Comparison of ENCODE assay signal across 17 cellular contexts in genomic region chr1:174535207-174535606, GRCh38.
A peak's percentile ranks its signal among the peaks of the same experiment; 100 is the strongest.
DNase-seq lines count a peak whose midpoint lies in the region; ATAC-seq, FAIRE-seq and TF ChIP-seq lines count a peak whose summit lies in the region.
"Had no signal": no experiment of that assay in that cellular context is flagged by ENCODE, and none has a peak within 500 bp of the region (broad histone marks: within the 10 kb centered on the region; RNA-seq: fewer than 3 reads in every experiment).

No MANE protein-coding gene starts in this region.

- no peak for TF ChIP-seq CTCF in astrocyte (IDR thresholded peaks at IDR 0.05; ENCODE audit: insufficient read depth, low read depth, low read length)
- TF ChIP-seq CTCF in foreskin fibroblast (IDR thresholded peaks at IDR 0.05; ENCODE audit: low read depth, low read length): no peak
- no peak for TF ChIP-seq CTCF in vagina (IDR thresholded peaks at IDR 0.05)

- H3K9ac ChIP-seq in astrocyte (ENCODE audit: low read length): peak overlapping the region; percentile 11

- no peaks in the 10 kb centered on the region for H4K20me1 ChIP-seq in astrocyte (ENCODE audit: insufficient read depth, low read length)

- DNase-seq in AG08396 (ENCODE audit: low spot score) (peak; percentile 3), H54 (ENCODE audit: insufficient read length, low spot score) (no peak), astrocyte (ENCODE audit: low read depth) (peak; percentile 60), foreskin fibroblast (peak; percentile 2 to 7), NCI-H1694 (lab: John Stamatoyannopoulos, UW) (no peak), vagina (ENCODE audit: extremely low spot score in 2 of 2) (no peak)
- DNase-seq: AML-193, Caco-2, NCI-H1930, NCI-H2171 treated with DMSO at 0.1 percent for 48 hours, NCI-H510A, RPMI8226 had no signal

- H3K9me3 ChIP-seq in astrocyte (ENCODE audit: insufficient read depth, low read depth, low read length) (peaks cover 3% of the 10 kb centered on the region), vagina (peaks cover 8% of the 10 kb centered on the region)
- H3K9me3 ChIP-seq: Caco-2 had no signal

- H3K27me3 Mint-ChIP-seq in astrocyte (ENCODE audit: low read depth, unreplicated experiment): no peaks in the 10 kb centered on the region

- peak overlapping the region; percentile 45 for H3K4me2 ChIP-seq in astrocyte (ENCODE audit: low read length)
- H3K4me2 ChIP-seq: GM23338 had no signal

- no peaks in the 10 kb centered on the region for H3K36me3 ChIP-seq in astrocyte (ENCODE audit: insufficient read depth, low read length)
- no peaks in the 10 kb centered on the region for H3K36me3 ChIP-seq in vagina

- peaks cover 5% of the 10 kb centered on the region for H3K4me1 ChIP-seq in astrocyte (ENCODE audit: insufficient read depth, low read length)
- H3K4me1 ChIP-seq in vagina: no peaks in the 10 kb centered on the region
- H3K4me1 ChIP-seq: Caco-2 had no signal

- ATAC-seq in GM18520 (IDR thresholded peaks at IDR 0.05; ENCODE audit: unreplicated experiment): no peak
- ATAC-seq in GM21526 (IDR thresholded peaks at IDR 0.05; ENCODE audit: low FRiP score, unreplicated experiment): no peak
- ATAC-seq: GM23338, HepG2 had no signal

- H3K4me3 Mint-ChIP-seq in astrocyte (ENCODE audit: unreplicated experiment): no peak overlapping the region
- H3K4me3 Mint-ChIP-seq: GM23338 had no signal

- no peaks in the 10 kb centered on the region for H3K27me3 ChIP-seq in astrocyte (ENCODE audit: insufficient read depth, low read length)
- no peaks in the 10 kb centered on the region for H3K27me3 ChIP-seq in vagina

- FAIRE-seq in H54 (lab: Jason Lieb, UNC) (peak; percentile 36), astrocyte (lab: Jason Lieb, UNC) (no peak)
- FAIRE-seq: GM19239, HepG2 had no signal

- H3K79me2 ChIP-seq in astrocyte (ENCODE audit: insufficient read depth, low read length): no peaks in the 10 kb centered on the region

- TF ChIP-seq POLR2A in H54 (IDR thresholded peaks at IDR 0.05; ENCODE audit: low read depth, low read length) (no peak), vagina (IDR thresholded peaks at IDR 0.05) (no peak)

- no peak overlapping the region for H2AFZ ChIP-seq in astrocyte (ENCODE audit: low read depth, low read length)
- H2AFZ ChIP-seq: GM23338 had no signal

- peak overlapping the region; percentile 57 for H3K27ac ChIP-seq in astrocyte (ENCODE audit: low read depth, low read length)
- H3K27ac ChIP-seq in vagina: no peak overlapping the region

- peak overlapping the region; percentile 27 for H3K27ac Mint-ChIP-seq in astrocyte (ENCODE audit: unreplicated experiment)
- H3K27ac Mint-ChIP-seq: GM23338 had no signal

- H3K4me1 Mint-ChIP-seq in astrocyte (ENCODE audit: low read depth, unreplicated experiment): peaks cover 4% of the 10 kb centered on the region
- H3K4me1 Mint-ChIP-seq: GM23338 had no signal

- peaks cover 3% of the 10 kb centered on the region for H3K36me3 Mint-ChIP-seq in astrocyte (ENCODE audit: low read depth, unreplicated experiment)

- H3K9me3 Mint-ChIP-seq in astrocyte (ENCODE audit: unreplicated experiment): peaks cover 19% of the 10 kb centered on the region

- H3K4me3 ChIP-seq in astrocyte (ENCODE audit: insufficient read depth, low read depth, low read length) (no peak overlapping the region), foreskin fibroblast (ENCODE audit: low read depth in 1 of 2, low read length in 2 of 2) (no peak overlapping the region), vagina (no peak overlapping the region)
- H3K4me3 ChIP-seq: GM23338 had no signal

- intact Hi-C loops in vagina (cut with DNase I): no loop called here

Comparison
In these comparisons a context has a peak if more than half of its experiments do, and no peak if none do; other contexts are left out.
1. DNase-seq: peak in AG08396 (single experiment), astrocyte (single experiment) and foreskin fibroblast (2 of 2); none in H54 (single experiment), NCI-H1694 (single experiment) and vagina (0 of 2).